11 cellular contexts compared by ENCODE assay signal in genomic region chr14:49896956-49897355, GRCh38. TPM values are rescaled to one million over a fixed set of nuclear protein-coding genes. Genes with fewer than 3 reads are reported as not detected.
DNase-seq lines count a peak whose midpoint lies in the region; ATAC-seq and TF ChIP-seq lines count a peak whose summit lies in the region.
"Had no signal": no experiment of that assay in that cellular context is flagged by ENCODE, and none has a peak within 500 bp of the region (broad histone marks: within the 10 kb centered on the region; RNA-seq: fewer than 3 reads in every experiment).

No MANE protein-coding gene starts in this region.

- H3K79me2 ChIP-seq in mammary epithelial cell (ENCODE audit: insufficient read depth, low read length) = peaks cover 80% of the 10 kb centered on the region
- H3K79me2 ChIP-seq in MM.1S (ENCODE audit: low read length) = peaks cover 52% of the 10 kb centered on the region

- ATAC-seq in IMR-90 (ENCODE audit: low read depth) = no peak
- ATAC-seq in natural killer cell = no peak
- ATAC-seq in GM18858 (IDR thresholded peaks at IDR 0.05; ENCODE audit: unreplicated experiment) = no peak
- ATAC-seq: left ventricle myocardium superior had no signal

- dilution Hi-C loops in IMR-90 (cut with HindIII; ENCODE audit: low sequenced_read_pairs, unreplicated experiment) (no loop called here), mammary epithelial cell (cut with HindIII; ENCODE audit: low sequenced_read_pairs) (loop anchor here (5.0 kb wide), 1 partner anchor 75 kb away; no protein-coding TSS in a partner anchor)

- H3K14ac ChIP-seq in IMR-90 (replicated peaks; ENCODE audit: low read depth, low read length) = peak overlapping the region; percentile 55; the same call in 1 of the 2 replicates

- no peak for TF ChIP-seq RAD21 in IMR-90 (IDR thresholded peaks at IDR 0.05; ENCODE audit: low read length)

- peaks cover 3% of the 10 kb centered on the region for H3F3A ChIP-seq in MM.1S (ENCODE audit: insufficient read depth, low read length)

- no peak overlapping the region for H3K27ac ChIP-seq in IMR-90 (ENCODE audit: insufficient read depth, low read length)
- H3K27ac ChIP-seq in mammary epithelial cell (ENCODE audit: insufficient read depth, low read depth, low read length) = peak overlapping the region; percentile 94
- H3K27ac ChIP-seq in MM.1S (ENCODE audit: low read length) = no peak overlapping the region

- H4K5ac ChIP-seq in IMR-90 (ENCODE audit: low read depth, low read length) = no peak overlapping the region

- peak overlapping the region; percentile 98 to 100 for H3K27ac Mint-ChIP-seq in natural killer cell

- TF ChIP-seq CTCF in AG10803 (conservative IDR thresholded peaks at IDR 0.05; ENCODE audit: low read length) (peak; percentile 11; the same call in 1 of the 2 replicates), IMR-90 (conservative IDR thresholded peaks at IDR 0.05; ENCODE audit: low read depth, low read length) (no peak), mammary epithelial cell (conservative IDR thresholded peaks at IDR 0.05 in 1 of 2, IDR thresholded peaks at IDR 0.05 in 1 of 2; ENCODE audit: extremely low read depth in 1 of 2, insufficient read depth in 1 of 2, low read depth in 1 of 2, low read length in 2 of 2) (peak in 1 of 2 donors; percentile 15), natural killer cell (IDR thresholded peaks at IDR 0.05) (no peak), MM.1S (IDR thresholded peaks at IDR 0.05; ENCODE audit: low read length) (no peak)

- TF ChIP-seq POLR2A in IMR-90 (IDR thresholded peaks at IDR 0.05; ENCODE audit: low read depth, low read length) = no peak

- intact Hi-C loops in IMR-90 (cut with micrococcal nuclease) (no loop called here), mammary epithelial cell (cut with micrococcal nuclease) (loop anchor here (5.0 kb wide), 1 partner anchor 635 kb away; the partner anchor contains the start of gene MAP4K5), natural killer cell (cut with micrococcal nuclease) (no loop called here)

- no peak overlapping the region for H3K4ac ChIP-seq in IMR-90 (ENCODE audit: low read depth, low read length)

- peak overlapping the region; percentile 79 for H3K23ac ChIP-seq in IMR-90 (ENCODE audit: low read depth, low read length)

- peak overlapping the region; percentile 79 for H3K4me2 ChIP-seq in IMR-90 (ENCODE audit: low read depth, low read length)
- peak overlapping the region; percentile 87 for H3K4me2 ChIP-seq in mammary epithelial cell (ENCODE audit: insufficient read depth, low read depth, low read length)
- no peak overlapping the region for H3K4me2 ChIP-seq in MM.1S (ENCODE audit: low read depth, low read length)

- no peaks in the 10 kb centered on the region for H3K9me3 Mint-ChIP-seq in natural killer cell

- peaks cover 13% of the 10 kb centered on the region for H3K36me3 Mint-ChIP-seq in natural killer cell

- peaks cover 3 to 19% of the 10 kb centered on the region in 2 experiments for H3K79me1 ChIP-seq in IMR-90 (ENCODE audit: low read depth in 1 of 2, low read length in 2 of 2)

- no peaks in the 10 kb centered on the region for H3K27me3 ChIP-seq in IMR-90 (ENCODE audit: control insufficient read depth, insufficient read depth, low read length)
- H3K27me3 ChIP-seq in mammary epithelial cell (ENCODE audit: insufficient read depth, low read length) = no peaks in the 10 kb centered on the region
- no peaks in the 10 kb centered on the region for H3K27me3 ChIP-seq in MM.1S (replicated peaks; ENCODE audit: insufficient read depth, low read length)

- no peak overlapping the region for H2AK5ac ChIP-seq in IMR-90 (ENCODE audit: low read depth, low read length)

- BruUV-seq in IMR-90 (replicated peaks; lab: Mats Ljungman, UMichigan) (no TSS peak), mammary epithelial cell (replicated peaks; lab: Mats Ljungman, UMichigan) (no TSS peak)

- no peak overlapping the region for H4K8ac ChIP-seq in IMR-90 (ENCODE audit: low read depth in 2 of 2, low read length in 2 of 2)

- H3K4me3 ChIP-seq in AG10803 (ENCODE audit: low read length) = peak overlapping the region; percentile 89
- no peak overlapping the region; the same call in 1 of the 2 replicates for H3K4me3 ChIP-seq in IMR-90 (ENCODE audit: insufficient read depth, low read depth, low read length)
- peak overlapping the region; percentile 87 to 100 (median 96) for H3K4me3 ChIP-seq in mammary epithelial cell (replicated peaks in 1 of 3; ENCODE audit: insufficient read depth in 1 of 3, low read depth in 2 of 3, low read length in 3 of 3)
- no peak overlapping the region for H3K4me3 ChIP-seq in MM.1S (ENCODE audit: low read length)

- H3K56ac ChIP-seq in IMR-90 (ENCODE audit: extremely low read depth, insufficient read depth, low read length) = no peak overlapping the region

- no peaks in the 10 kb centered on the region for H3K9me3 ChIP-seq in IMR-90 (ENCODE audit: control insufficient read depth, insufficient read depth, low read length)
- no peaks in the 10 kb centered on the region for H3K9me3 ChIP-seq in mammary epithelial cell (replicated peaks; ENCODE audit: insufficient read depth, low read length)
- H3K9me3 ChIP-seq in MM.1S (replicated peaks; ENCODE audit: insufficient read depth, low read length) = no peaks in the 10 kb centered on the region

- H2BK5ac ChIP-seq in IMR-90 (ENCODE audit: low read depth, low read length, poor library complexity, severe bottlenecking) = no peak overlapping the region

- in situ Hi-C loops in IMR-90 (cut with MboI; ENCODE audit: low sequenced_read_pairs) (no loop called here), mammary epithelial cell (cut with MboI; ENCODE audit: low sequenced_read_pairs in 2 of 2) (loop anchor here (10.0 kb wide), 2 partner anchors 48 to 108 kb away; no protein-coding TSS in a partner anchor)

- DNase-seq in AG10803 (ENCODE audit: low read depth) (no peak), IMR-90 (no peak), mammary epithelial cell (no peak), natural killer cell (no peak), NCI-H1105 (lab: John Stamatoyannopoulos, UW) (no peak), MM.1S (no peak)
- DNase-seq in effector CD4-positive, alpha-beta T cell = no peak
- DNase-seq: activated gamma-delta T cell treated with Interleukin-2 at 50 U/mL for 16 hours, left ventricle myocardium superior, NCI-H524 treated with DMSO at 0.1 percent for 48 hours had no signal

- peaks cover 5% of the 10 kb centered on the region; the same call in 1 of the 2 replicates for H3K9me1 ChIP-seq in IMR-90 (ENCODE audit: insufficient read depth, low read length)

- CTCF ChIA-PET in IMR-90 (lab: Yijun Ruan, JAX) (no interaction called here), mammary epithelial cell (lab: Charles Lee; ENCODE audit: low non-redundant PET) (no interaction called here)

- H2BK20ac ChIP-seq in IMR-90 (ENCODE audit: low read depth, low read length) = no peak overlapping the region

- H3K4me1 ChIP-seq in IMR-90 (ENCODE audit: control insufficient read depth, insufficient read depth, low read length) = peaks cover 2% of the 10 kb centered on the region; the same call in 1 of the 2 replicates
- H3K4me1 ChIP-seq in mammary epithelial cell (ENCODE audit: insufficient read depth, low read length) = peaks cover 12% of the 10 kb centered on the region
- H3K4me1 ChIP-seq in MM.1S (ENCODE audit: low read length) = no peaks in the 10 kb centered on the region

- H3K36me3 ChIP-seq in IMR-90 (ENCODE audit: control insufficient read depth, insufficient read depth, low read length) = peaks cover 5% of the 10 kb centered on the region
- H3K36me3 ChIP-seq in mammary epithelial cell (ENCODE audit: insufficient read depth, low read length) = peaks cover 16% of the 10 kb centered on the region
- no peaks in the 10 kb centered on the region; the same call in 1 of the 2 replicates for H3K36me3 ChIP-seq in MM.1S (replicated peaks; ENCODE audit: insufficient read depth, low read length)

- H4K91ac ChIP-seq in IMR-90 (ENCODE audit: insufficient read depth, low read depth, low read length) = no peak overlapping the region

- peak overlapping the region; percentile 100 for H3K4me3 Mint-ChIP-seq in natural killer cell

- H2AFZ ChIP-seq in IMR-90 (replicated peaks; ENCODE audit: low read length, poor library complexity) (no peak overlapping the region), mammary epithelial cell (ENCODE audit: low read depth, low read length) (no peak overlapping the region), MM.1S (ENCODE audit: low read length) (no peak overlapping the region)

- H2BK15ac ChIP-seq in IMR-90 (ENCODE audit: low read depth, low read length) = no peak overlapping the region

- H2AK9ac ChIP-seq in IMR-90 (replicated peaks; ENCODE audit: low read depth, low read length, poor library complexity) = no peak overlapping the region

- H4K20me1 ChIP-seq in IMR-90 (ENCODE audit: insufficient read depth, low read length) = peaks cover 48% of the 10 kb centered on the region
- no peaks in the 10 kb centered on the region for H4K20me1 ChIP-seq in mammary epithelial cell (ENCODE audit: insufficient read depth, low read length)
- peaks cover 4% of the 10 kb centered on the region; the same call in 1 of the 2 replicates for H4K20me1 ChIP-seq in MM.1S (ENCODE audit: insufficient read depth, low read length)

- no peak overlapping the region for H3K18ac ChIP-seq in IMR-90 (ENCODE audit: low read depth, low read length)

- H3K27me3 Mint-ChIP-seq in natural killer cell (ENCODE audit: low read depth in 2 of 2) = no peaks in the 10 kb centered on the region

- H3K9ac ChIP-seq in IMR-90 (ENCODE audit: low read depth, low read length) (peak overlapping the region; percentile 47; the same call in 1 of the 2 replicates), mammary epithelial cell (ENCODE audit: insufficient read depth, low read length) (peak overlapping the region; percentile 84), MM.1S (ENCODE audit: low read length) (no peak overlapping the region)

- POLR2A ChIA-PET in IMR-90 (lab: Charles Lee; ENCODE audit: unreplicated experiment) = no interaction called here

- 74% methylated on average over 4 of the region's 5 CpGs; no CpG with 5 or more reads in 1 of the 2 experiments for WGBS in IMR-90 (ENCODE audit: extremely low coverage in 2 of 2, insufficient read length in 1 of 2), 2 experiments
- 13% methylated on average over 5 of the region's 5 CpGs for WGBS in mammary epithelial cell (ENCODE audit: low coverage, missing lambda C conversion rate)

- no peaks in the 10 kb centered on the region for H3K9me2 ChIP-seq in MM.1S (replicated peaks; ENCODE audit: insufficient read depth, low read length)

- peaks cover 57 to 60% of the 10 kb centered on the region in 2 donors for H3K4me1 Mint-ChIP-seq in natural killer cell

- no peak overlapping the region for H2BK120ac ChIP-seq in IMR-90 (ENCODE audit: low read depth, low read length)

RNA-seq across cellular contexts. Expression of gene ARF6, which starts 4.1 kb away (rescaled TPM):
- total RNA-seq in IMR-90 (2012; rRNA removed) = 40.1 and 65.8 TPM in 2 replicates
- 28.8 and 32.1 TPM in 2 replicates for polyA plus RNA-seq in IMR-90 (2012; rRNA removed)
- 22.1 and 31.2 TPM in 2 replicates for polyA plus RNA-seq in IMR-90 (2012; cell fraction: cytosol; rRNA removed)
- polyA plus RNA-seq in IMR-90 (2012; cell fraction: nucleus; rRNA removed; ENCODE audit: low replicate concordance) = 16.1 and 17.6 TPM in 2 replicates
- total RNA-seq in mammary epithelial cell = 100 to 1,000 TPM in 1 of 2 donors, 10 to 100 TPM in 1; 85.5 to 132 TPM
- 58.3 TPM for polyA plus RNA-seq in mammary epithelial cell
- polyA minus RNA-seq in mammary epithelial cell = 88.5 TPM
- total RNA-seq in natural killer cell = 100 to 1,000 TPM; 124 to 132 (median 128) TPM

RNA-seq across cellular contexts. Expression of gene NEMF, which starts 44.4 kb away (rescaled TPM):
- total RNA-seq in IMR-90 (2012; rRNA removed) = 30.5 and 76.1 TPM in 2 replicates
- polyA plus RNA-seq in IMR-90 (2012; rRNA removed) = 19.3 and 19.5 TPM in 2 replicates
- polyA plus RNA-seq in IMR-90 (2012; cell fraction: cytosol; rRNA removed) = 0.86 and 1.4 TPM in 2 replicates
- polyA plus RNA-seq in IMR-90 (2012; cell fraction: nucleus; rRNA removed; ENCODE audit: low replicate concordance) = 4.3 and 28.1 TPM in 2 replicates
- total RNA-seq in mammary epithelial cell = 10 to 100 TPM; 44.8 to 57.7 TPM
- 18.1 TPM for polyA plus RNA-seq in mammary epithelial cell
- polyA minus RNA-seq in mammary epithelial cell = 60.7 TPM
- 100 to 1,000 TPM; 120 to 126 (median 122) TPM for total RNA-seq in natural killer cell

Comparison
In these comparisons a context has a peak if more than half of its experiments do, and no peak if none do; other contexts are left out.
1. H3K4me3 ChIP-seq: peak in AG10803 (single experiment) and mammary epithelial cell (3 of 3); none in IMR-90 (single experiment) and MM.1S (single experiment).